Comparison of ENCODE assay signal across 20 cellular contexts in genomic region chr11:64676253-64676615, GRCh38. TPM values are rescaled to one million over a fixed set of nuclear protein-coding genes. Genes with fewer than 3 reads are reported as not detected.
DNase-seq lines count a peak whose midpoint lies in the region; ATAC-seq, FAIRE-seq and TF ChIP-seq lines count a peak whose summit lies in the region.
"Had no signal": no experiment of that assay in that cellular context is flagged by ENCODE, and none has a peak within 500 bp of the region (broad histone marks: within the 10 kb centered on the region; RNA-seq: fewer than 3 reads in every experiment).

No MANE protein-coding gene starts in this region.

- TF ChIP-seq CTCF in GM12878 (IDR thresholded peaks at IDR 0.05 in 2 of 3, conservative IDR thresholded peaks at IDR 0.05 in 1 of 3; ENCODE audit: control insufficient read depth in 2 of 3, extremely low read depth in 1 of 3, insufficient read depth in 1 of 3, low read depth in 3 of 3, low read length in 3 of 3) = no peak
- no peak for TF ChIP-seq CTCF in left lung (IDR thresholded peaks at IDR 0.05)

- BruUV-seq in GM12878 (replicated peaks; lab: Mats Ljungman, UMichigan) = no TSS peak

- SMC1A ChIA-PET in GM12878 (lab: Charles Lee; ENCODE audit: uncharacterized antibody, unreplicated experiment) = interaction anchor here (4.9 kb wide), 1 partner anchor 13 kb away, joined by 30 read pairs; no protein-coding TSS in a partner anchor

- in situ Hi-C loops in GM12878 (cut with MboI) = no loop called here

- H2AFZ ChIP-seq in GM12878 (ENCODE audit: control insufficient read depth, low read depth, low read length) = no peak overlapping the region
- H2AFZ ChIP-seq: GM23338 had no signal

- H3K27ac Mint-ChIP-seq in memory B cell = no peak overlapping the region
- H3K27ac Mint-ChIP-seq in stimulated activated memory B cell treated with anti-CD40 and anti-IgM and Interleukin-4, amounts not matched to agents 10 μg/mL and 1 μg/mL and 100 μg/mL, for 72 hours = peak overlapping the region; percentile 46
- H3K27ac Mint-ChIP-seq: CD4-positive, alpha-beta memory T cell; GM23338 had no signal

- intact Hi-C loops in GM12878 (cut with micrococcal nuclease; ENCODE audit: unreplicated experiment) = no loop called here
- intact Hi-C loops in left lung (cut with DNase I) = no loop called here

- H3K36me3 ChIP-seq in GM12878 (ENCODE audit: control insufficient read depth in 2 of 2, insufficient read depth in 2 of 2, low read length in 1 of 2) = no peaks in the 10 kb centered on the region
- H3K36me3 ChIP-seq in left lung = no peaks in the 10 kb centered on the region
- H3K36me3 ChIP-seq: BE2C, SJSA1 had no signal

- TF ChIP-seq RAD21 in GM12878 (IDR thresholded peaks at IDR 0.05; ENCODE audit: insufficient read depth, low read depth, low read length) = no peak

- CTCF ChIA-PET in GM12878 (lab: Yijun Ruan, JAX) = interaction anchor here (1.1 to 5.4 kb wide), 5 partner anchors 11 to 227 kb away, joined by 3 to 79 read pairs (median 9); no protein-coding TSS in a partner anchor

- POLR2A ChIA-PET in GM12878 (lab: Charles Lee) = no interaction called here

- H3K9me3 Mint-ChIP-seq in memory B cell = no peaks in the 10 kb centered on the region
- H3K9me3 Mint-ChIP-seq in stimulated activated memory B cell treated with anti-CD40 and anti-IgM and Interleukin-4, amounts not matched to agents 10 μg/mL and 1 μg/mL and 100 μg/mL, for 72 hours = no peaks in the 10 kb centered on the region
- H3K9me3 Mint-ChIP-seq: CD4-positive, alpha-beta memory T cell; GM23338 had no signal

- H3K4me1 Mint-ChIP-seq in memory B cell = peaks cover 29% of the 10 kb centered on the region
- H3K4me1 Mint-ChIP-seq in stimulated activated memory B cell treated with anti-CD40 and anti-IgM and Interleukin-4, amounts not matched to agents 10 μg/mL and 1 μg/mL and 100 μg/mL, for 72 hours = peaks cover 55% of the 10 kb centered on the region
- H3K4me1 Mint-ChIP-seq: CD4-positive, alpha-beta memory T cell had no signal

- no peak for TF ChIP-seq POLR2A in GM12878 (IDR thresholded peaks at IDR 0.05; ENCODE audit: low read depth, low read length)

- H3K4me1 ChIP-seq in GM12878 (ENCODE audit: control insufficient read depth, insufficient read depth, low read length) (peaks cover 28% of the 10 kb centered on the region), left lung (peaks cover 0 to 9% of the 10 kb centered on the region in 2 donors)

- ATAC-seq in GM18511 (IDR thresholded peaks at IDR 0.05; ENCODE audit: unreplicated experiment) (peak; percentile 11), GM12878 (peak; percentile 12), memory B cell (ENCODE audit: low read depth) (peak; percentile 17), left lung (no peak), GM18517 (IDR thresholded peaks at IDR 0.05; ENCODE audit: unreplicated experiment) (no peak)
- ATAC-seq in stimulated activated memory B cell treated with anti-CD40 and anti-IgM and Interleukin-4, amounts not matched to agents 10 μg/mL and 1 μg/mL and 100 μg/mL, for 72 hours = peak; percentile 4
- ATAC-seq: GM23338 had no signal

- TF ChIP-seq EP300 in GM12878 (IDR thresholded peaks at IDR 0.05; ENCODE audit: borderline replicate concordance in 1 of 2, control insufficient read depth in 1 of 2, low read depth in 2 of 2, low read length in 2 of 2) = no peak

- H3K9me3 ChIP-seq in GM12878 (replicated peaks; ENCODE audit: control insufficient read depth, insufficient read depth, low read length) (no peaks in the 10 kb centered on the region), left lung (no peaks in the 10 kb centered on the region)
- H3K9me3 ChIP-seq: BE2C, SJSA1 had no signal

- no peak overlapping the region for H3K9ac ChIP-seq in GM12878 (ENCODE audit: control insufficient read depth, insufficient read depth, low read length)
- H3K9ac ChIP-seq: KMS-11 had no signal

- no peak overlapping the region for H3K4me2 ChIP-seq in GM12878 (ENCODE audit: control insufficient read depth, insufficient read depth)
- H3K4me2 ChIP-seq: GM23338, KMS-11 had no signal

- RAD21 ChIA-PET in GM12878 (lab: Charles Lee; ENCODE audit: unreplicated experiment) = interaction anchor here (4.5 kb wide), 1 partner anchor 13 kb away, joined by 29 read pairs; no protein-coding TSS in a partner anchor

- H3K27me3 Mint-ChIP-seq in memory B cell = peaks cover 27% of the 10 kb centered on the region
- peaks cover 51% of the 10 kb centered on the region for H3K27me3 Mint-ChIP-seq in stimulated activated memory B cell treated with anti-CD40 and anti-IgM and Interleukin-4, amounts not matched to agents 10 μg/mL and 1 μg/mL and 100 μg/mL, for 72 hours

- no peaks in the 10 kb centered on the region for H3K79me2 ChIP-seq in GM12878 (ENCODE audit: control insufficient read depth, insufficient read depth, low read length)

- peaks cover 2% of the 10 kb centered on the region for H3K36me3 Mint-ChIP-seq in memory B cell
- no peaks in the 10 kb centered on the region for H3K36me3 Mint-ChIP-seq in stimulated activated memory B cell treated with anti-CD40 and anti-IgM and Interleukin-4, amounts not matched to agents 10 μg/mL and 1 μg/mL and 100 μg/mL, for 72 hours
- H3K36me3 Mint-ChIP-seq: CD4-positive, alpha-beta memory T cell had no signal

- no peak for FAIRE-seq in GM12878 (lab: Jason Lieb, UNC)
- FAIRE-seq: A204.1 had no signal

- H3K27ac ChIP-seq in GM12878 (ENCODE audit: control insufficient read depth, insufficient read depth) = no peak overlapping the region
- no peak overlapping the region for H3K27ac ChIP-seq in left lung
- H3K27ac ChIP-seq: KMS-11, SJSA1 had no signal

- H4K20me1 ChIP-seq in GM12878 (ENCODE audit: control insufficient read depth, insufficient read depth) = no peaks in the 10 kb centered on the region

- 0% methylated on average over 2 of the region's 2 CpGs for WGBS in GM12878 (ENCODE audit: insufficient coverage, insufficient replicate concordance, low lambda C conversion rate, missing lambda C conversion rate)

- H3K4me3 ChIP-seq in GM12878 (no peak overlapping the region), left lung (no peak overlapping the region)
- H3K4me3 ChIP-seq: GM23338, SJSA1 had no signal

- peaks cover 2 to 6% of the 10 kb centered on the region in 2 experiments; a peak in 3 of 4 replicates for H3K27me3 ChIP-seq in GM12878 (replicated peaks in 1 of 2; ENCODE audit: control insufficient read depth in 2 of 2, insufficient read depth in 2 of 2, low read length in 1 of 2)
- peaks cover 11 to 48% of the 10 kb centered on the region in 2 donors for H3K27me3 ChIP-seq in left lung
- H3K27me3 ChIP-seq: BE2C had no signal

- DNase-seq in GM12878 (ENCODE audit: low read depth, low spot score) (no peak), memory B cell (ENCODE audit: low spot score in 2 of 2) (no peak), left lung (no peak), NCI-H1417 (lab: John Stamatoyannopoulos, UW) (no peak)
- DNase-seq: BE2C; CD4-positive, alpha-beta memory T cell; HCEC 1CT; NCI-H1436; NCI-H2029; NCI-H345; NCI-H524 treated with DMSO at 0.1 percent for 48 hours had no signal

- H3K4me3 Mint-ChIP-seq in memory B cell = no peak overlapping the region
- no peak overlapping the region for H3K4me3 Mint-ChIP-seq in stimulated activated memory B cell treated with anti-CD40 and anti-IgM and Interleukin-4, amounts not matched to agents 10 μg/mL and 1 μg/mL and 100 μg/mL, for 72 hours
- H3K4me3 Mint-ChIP-seq: CD4-positive, alpha-beta memory T cell; GM23338 had no signal

TF ChIP-seq in GM12878, 131 proteins besides CTCF, POLR2A, EP300 and RAD21:
- TF ChIP-seq ZNF24 (IDR thresholded peaks at IDR 0.05) (no peak), RFX5 (IDR thresholded peaks at IDR 0.05; ENCODE audit: low read depth, low read length) (no peak), WRNIP1 (IDR thresholded peaks at IDR 0.05; ENCODE audit: borderline replicate concordance, low read depth, low read length) (no peak), MYB (IDR thresholded peaks at IDR 0.05; ENCODE audit: borderline replicate concordance, low read depth, low read length) (no peak), SMC3 (IDR thresholded peaks at IDR 0.05; ENCODE audit: borderline replicate concordance, low read length) (no peak), ZNF384 (IDR thresholded peaks at IDR 0.05; ENCODE audit: borderline replicate concordance, low read depth, low read length) (no peak)

RNA-seq across cellular contexts. Expression of gene NRXN2, which starts 46.8 kb away (rescaled TPM):
- 1.8 and 2.7 TPM in 2 replicates for total RNA-seq in GM12878 (2013; cell fraction: nucleolus; rRNA removed)
- total RNA-seq in GM12878 (2014; rRNA removed) = 0.06 TPM in 1 of 2 replicates, not detected in the other
- total RNA-seq in GM12878 (2014; rRNA removed; fragmentation: Illumina TruSeq; extraction: Trizol) = 0.18 and 0.22 TPM in 2 replicates
- 0.29 and 0.74 TPM in 2 replicates for total RNA-seq in GM12878 (2021)
- polyA plus RNA-seq in GM12878 (2011; ENCODE audit: low read depth) = not detected
- 1.1 and 1.4 TPM in 2 replicates for polyA plus RNA-seq in GM12878 (2011; rRNA removed)
- polyA plus RNA-seq in GM12878 (2011; cell fraction: cytosol; rRNA removed) = 2.2 and 2.7 TPM in 2 replicates
- polyA plus RNA-seq in GM12878 (2011; cell fraction: nucleus; rRNA removed) = 8.3 and 17.7 TPM in 2 replicates
- 0.11 and 0.32 TPM in 2 replicates for polyA plus RNA-seq in GM12878 (2012)
- 0.09 TPM in 1 of 2 replicates, not detected in the other for polyA plus RNA-seq in GM12878 (2014; fragmentation: Illumina TruSeq; extraction: Trizol)
- polyA plus RNA-seq in GM12878 (2014; fragmentation: Nextera tagmentation; extraction: Ambion mirVana) = under 1 TPM; 0.03 to 0.07 TPM
- 0.08 and 0.28 TPM in 2 replicates for polyA plus RNA-seq in GM12878 (2014; rRNA removed)
- under 1 TPM; 0.24 to 0.52 TPM for polyA plus RNA-seq in GM12878 (2016; fragmentation: Nextera tagmentation; extraction: Ambion mirVana)
- 11.6 and 16.6 TPM in 2 replicates for polyA minus RNA-seq in GM12878 (2011; rRNA and poly(A)+ RNA removed)
- 9.4 and 11.8 TPM in 2 replicates for polyA minus RNA-seq in GM12878 (2011; cell fraction: cytosol; rRNA and poly(A)+ RNA removed)
- polyA minus RNA-seq in GM12878 (2011; cell fraction: nucleus; rRNA and poly(A)+ RNA removed) = 5.4 and 16.4 TPM in 2 replicates
- 1 to 10 TPM; 3.5 to 7.9 TPM for total RNA-seq in left lung
- total RNA-seq: HT-29, M059J, SJSA1 had no signal
- polyA plus RNA-seq: CD4-positive, alpha-beta memory T cell had no signal

Comparison
In these comparisons a context has a peak if more than half of its experiments do, and no peak if none do; other contexts are left out.
1. ATAC-seq: peak in GM18511 (single experiment), GM12878 (single experiment), memory B cell (single experiment) and stimulated activated memory B cell treated with anti-CD40 and anti-IgM and Interleukin-4, amounts not matched to agents 10 μg/mL and 1 μg/mL and 100 μg/mL, for 72 hours (single experiment); none in left lung (single experiment) and GM18517 (single experiment).